8 cellular contexts compared by ENCODE assay signal in the genomic region with DNA sequence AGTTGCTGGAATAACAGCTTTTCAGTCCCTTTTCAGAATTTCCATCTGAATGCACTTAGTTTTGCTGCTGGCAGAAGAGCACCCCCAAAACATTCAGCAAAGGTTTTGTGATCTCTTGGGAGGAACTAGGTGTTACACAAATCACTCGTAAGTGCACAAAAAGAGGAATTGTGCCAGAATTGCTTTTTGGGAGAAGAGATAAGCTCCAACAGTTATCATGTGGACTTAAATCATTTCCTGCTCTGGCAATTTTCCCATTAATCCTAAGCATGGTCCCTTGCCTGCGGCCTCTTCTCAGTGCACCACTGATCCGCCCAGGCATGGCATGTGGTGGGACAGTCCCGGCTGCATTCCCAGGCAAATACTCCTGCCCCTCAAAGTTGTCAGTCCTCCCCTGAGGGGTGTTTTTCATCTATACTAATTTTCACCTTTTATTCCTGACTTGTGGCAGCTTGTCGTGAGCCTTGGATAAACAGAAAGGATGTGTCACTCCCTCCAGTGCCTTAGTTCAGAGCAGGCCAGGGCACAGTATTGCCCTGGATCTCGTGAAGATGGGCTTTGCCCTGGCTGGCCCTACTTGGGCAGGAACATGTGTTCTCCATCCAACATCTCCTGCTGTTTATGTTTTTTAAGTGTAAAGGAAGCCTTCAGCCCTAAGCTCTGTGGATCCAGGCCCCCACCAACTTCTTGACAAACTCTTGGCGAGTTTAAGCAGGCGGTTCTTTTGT. TPM values are rescaled to one million over a fixed set of nuclear protein-coding genes. Genes with fewer than 3 reads are reported as not detected.
A peak's percentile ranks its signal among the peaks of the same experiment; 100 is the strongest.
DNase-seq lines count a peak whose midpoint lies in the region; FAIRE-seq and TF ChIP-seq lines count a peak whose summit lies in the region.

No MANE protein-coding gene starts in this region.

- no peak overlapping the region for H3K4me3 ChIP-seq in BE2C (ENCODE audit: low read depth, low read length)

- intact Hi-C loops in activated T-helper 2 cell treated with anti-CD3 and anti-CD28 coated beads, Interferon-gamma antibody, Interleukin-2, Interleukin-4, amounts not matched to agents 10 μg/mL and 5 μg/mL and 100 μg/mL, durations not matched to agents 14 hours and 24 hours and 36 hours (cut with micrococcal nuclease) = no loop called here

- H3K9me3 Mint-ChIP-seq in neural crest cell = no peaks in the 10 kb centered on the region
- no peaks in the 10 kb centered on the region for H3K9me3 Mint-ChIP-seq in activated T-helper 2 cell treated with anti-CD3 and anti-CD28 coated beads, Interferon-gamma antibody, Interleukin-2, Interleukin-4, amounts not matched to agents 10 μg/mL and 5 μg/mL and 100 μg/mL, durations not matched to agents 14 hours and 24 hours and 36 hours

- no peaks in the 10 kb centered on the region for H3K36me3 ChIP-seq in BE2C

- no peak for TF ChIP-seq CTCF in BE2C (IDR thresholded peaks at IDR 0.05; ENCODE audit: low read depth, low read length)
- TF ChIP-seq CTCF in neural crest cell (conservative IDR thresholded peaks at IDR 0.05) = no peak

- no peak overlapping the region for H3K4me3 Mint-ChIP-seq in neural crest cell
- H3K4me3 Mint-ChIP-seq in activated T-helper 2 cell treated with anti-CD3 and anti-CD28 coated beads, Interferon-gamma antibody, Interleukin-2, Interleukin-4, amounts not matched to agents 10 μg/mL and 5 μg/mL and 100 μg/mL, durations not matched to agents 14 hours and 24 hours and 36 hours (ENCODE audit: low read depth) = no peak overlapping the region

- peak overlapping the region; percentile 65 for H3K27ac Mint-ChIP-seq in neural crest cell (ENCODE audit: unreplicated experiment)
- H3K27ac Mint-ChIP-seq in activated T-helper 2 cell treated with anti-CD3 and anti-CD28 coated beads, Interferon-gamma antibody, Interleukin-2, Interleukin-4, amounts not matched to agents 10 μg/mL and 5 μg/mL and 100 μg/mL, durations not matched to agents 14 hours and 24 hours and 36 hours = no peak overlapping the region

- no peaks in the 10 kb centered on the region for H3K27me3 Mint-ChIP-seq in neural crest cell (ENCODE audit: low read depth)
- H3K27me3 Mint-ChIP-seq in activated T-helper 2 cell treated with anti-CD3 and anti-CD28 coated beads, Interferon-gamma antibody, Interleukin-2, Interleukin-4, amounts not matched to agents 10 μg/mL and 5 μg/mL and 100 μg/mL, durations not matched to agents 14 hours and 24 hours and 36 hours (ENCODE audit: low read depth) = no peaks in the 10 kb centered on the region

- peaks cover 11% of the 10 kb centered on the region for H3K36me3 Mint-ChIP-seq in neural crest cell (ENCODE audit: low read depth)
- H3K36me3 Mint-ChIP-seq in activated T-helper 2 cell treated with anti-CD3 and anti-CD28 coated beads, Interferon-gamma antibody, Interleukin-2, Interleukin-4, amounts not matched to agents 10 μg/mL and 5 μg/mL and 100 μg/mL, durations not matched to agents 14 hours and 24 hours and 36 hours (ENCODE audit: low read depth) = no peaks in the 10 kb centered on the region

- no peak for FAIRE-seq in GM19239 (lab: Jason Lieb, UNC)

- DNase-seq in BE2C (peak; percentile 74), RPMI7951 (ENCODE audit: low read depth) (peak; percentile 96), fibroblast of gingiva (ENCODE audit: low read depth) (peak; percentile 59), neural crest cell (ENCODE audit: low read depth, low spot score) (no peak), GM19239 (ENCODE audit: insufficient read length, low spot score) (no peak), pons (ENCODE audit: low spot score) (no peak)
- no peak for DNase-seq in activated T-helper 2 cell treated with anti-CD3 and anti-CD28 coated beads, Interferon-gamma antibody, Interleukin-2, Interleukin-4, amounts not matched to agents 10 μg/mL and 5 μg/mL and 100 μg/mL, durations not matched to agents 14 hours and 24 hours and 36 hours (ENCODE audit: low spot score)
- no peak for DNase-seq in activated CD4-positive, alpha-beta T cell treated with anti-CD3 and anti-CD28 coated beads, Interleukin-2, amount 50 U/mL, for 4 hours

- H3K9me3 ChIP-seq in BE2C = no peaks in the 10 kb centered on the region

- H3K27me3 ChIP-seq in BE2C = no peaks in the 10 kb centered on the region

- H3K4me1 Mint-ChIP-seq in neural crest cell = peaks cover 21% of the 10 kb centered on the region
- peaks cover 14% of the 10 kb centered on the region for H3K4me1 Mint-ChIP-seq in activated T-helper 2 cell treated with anti-CD3 and anti-CD28 coated beads, Interferon-gamma antibody, Interleukin-2, Interleukin-4, amounts not matched to agents 10 μg/mL and 5 μg/mL and 100 μg/mL, durations not matched to agents 14 hours and 24 hours and 36 hours (ENCODE audit: low read depth)

- peaks cover 9% of the 10 kb centered on the region for H3K4me1 ChIP-seq in BE2C

RNA-seq across cellular contexts. Expression of a gene that starts 44.6 kb away (rescaled TPM):
- 12.7 TPM for polyA plus RNA-seq in BE2C (2012; ENCODE audit: insufficient read depth, insufficient read length, low read depth)
- 3.3 and 3.5 TPM in 2 replicates for total RNA-seq in RPMI7951 (2014; rRNA removed; shearing (Covaris generic))
- total RNA-seq in neural crest cell = 4.9 and 6.2 TPM in 2 replicates
- total RNA-seq in activated T-helper 2 cell treated with anti-CD3 and anti-CD28 coated beads, Interferon-gamma antibody, Interleukin-2, Interleukin-4, amounts not matched to agents 10 μg/mL and 5 μg/mL and 100 μg/mL, durations not matched to agents 14 hours and 24 hours and 36 hours = 11.8 and 12.8 TPM in 2 replicates

Comparison
In these comparisons a context has a peak if more than half of its experiments do, and no peak if none do; other contexts are left out.
1. DNase-seq: peak in BE2C (single experiment), RPMI7951 (single experiment) and fibroblast of gingiva (single experiment); none in neural crest cell (single experiment), GM19239 (single experiment), pons (single experiment), activated T-helper 2 cell treated with anti-CD3 and anti-CD28 coated beads, Interferon-gamma antibody, Interleukin-2, Interleukin-4, amounts not matched to agents 10 μg/mL and 5 μg/mL and 100 μg/mL, durations not matched to agents 14 hours and 24 hours and 36 hours (single experiment) and activated CD4-positive, alpha-beta T cell treated with anti-CD3 and anti-CD28 coated beads, Interleukin-2, amount 50 U/mL, for 4 hours (0 of 2).